Comparison of ENCODE assay signal across 1 cellular context in the genomic region with DNA sequence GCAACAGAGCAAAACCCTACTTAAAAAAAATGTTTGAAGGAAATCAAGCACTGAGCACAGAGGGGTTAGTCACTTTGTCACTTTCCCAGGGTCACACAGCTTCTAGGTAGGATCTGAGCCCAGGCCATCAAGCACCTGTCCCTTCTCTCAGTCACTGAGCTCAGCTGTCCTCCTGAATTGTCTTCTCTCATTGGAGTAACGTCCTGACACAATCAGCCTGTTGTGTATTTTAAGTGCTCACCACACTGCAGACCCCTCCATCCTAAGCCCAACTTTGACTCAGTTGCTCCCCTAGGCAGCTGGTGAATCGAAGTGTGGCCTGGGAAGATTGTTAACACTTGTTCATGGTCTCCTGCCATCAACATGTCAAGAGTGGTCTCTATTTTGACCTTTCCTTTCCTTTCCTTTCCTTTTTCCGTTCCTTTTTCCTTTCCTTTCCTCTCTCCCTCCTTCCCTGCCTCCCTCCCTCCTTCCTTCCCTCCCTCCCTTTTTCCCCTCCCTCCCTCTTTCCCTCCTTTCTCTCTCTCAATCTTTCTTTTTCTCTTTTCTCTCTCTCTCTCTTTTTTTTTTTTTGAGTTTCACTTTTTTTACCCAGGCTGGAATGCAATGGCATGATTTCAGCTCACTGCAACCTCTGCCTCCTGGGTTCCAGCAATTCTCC.
TF ChIP-seq lines count a peak whose summit lies in the region.

No MANE protein-coding gene starts in this region.

TF ChIP-seq in HepG2, 621 proteins besides CTCF, POLR2A, EP300 and RAD21 (continued from another document):
- TF ChIP-seq ZNF703 (CRISPR knock-in tag; IDR thresholded peaks at IDR 0.05; ENCODE audit: borderline replicate concordance) (no peak), ZNF598 (CRISPR knock-in tag; IDR thresholded peaks at IDR 0.05; ENCODE audit: borderline replicate concordance) (no peak), GABPB1 (CRISPR knock-in tag; IDR thresholded peaks at IDR 0.05) (no peak)
